8 cellular contexts compared by ENCODE assay signal in the genomic region with DNA sequence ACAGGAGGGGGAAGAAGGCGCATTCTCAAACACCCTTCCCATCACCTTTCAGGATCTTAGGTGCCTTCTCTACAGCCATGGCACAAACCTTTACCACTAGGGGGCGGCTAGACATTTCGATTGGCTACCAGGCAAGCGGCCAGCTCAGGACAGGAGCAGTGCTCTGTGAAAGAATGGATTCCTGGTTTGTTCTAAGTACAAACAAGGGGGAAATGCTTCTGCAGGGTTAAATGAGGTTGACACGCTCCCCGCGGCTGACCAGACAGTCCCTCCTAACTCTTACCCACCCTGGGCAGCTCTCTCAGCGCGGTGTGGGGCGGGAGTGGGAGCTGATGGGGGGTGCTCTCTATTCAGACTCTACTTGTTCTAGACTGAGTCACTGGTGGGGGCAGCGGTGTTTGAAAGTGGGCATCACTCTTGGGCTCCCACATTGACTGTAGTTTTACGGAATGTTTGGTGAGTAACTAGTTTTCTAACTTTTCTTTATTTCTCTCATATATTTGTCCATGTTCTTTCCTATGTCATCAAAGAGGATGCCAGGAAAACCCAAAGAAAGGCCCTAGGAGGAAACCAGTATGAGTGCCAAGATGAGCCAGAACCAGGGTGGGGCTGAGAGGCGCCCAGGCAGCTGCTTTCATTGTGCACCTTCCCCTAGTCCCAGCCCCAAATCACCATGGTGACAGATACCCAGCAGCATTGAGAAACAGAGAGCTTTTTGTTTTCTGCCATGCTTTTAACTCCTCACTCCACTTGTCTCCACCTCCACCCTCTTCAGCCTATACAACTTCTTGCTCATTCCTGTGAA.
DNase-seq lines count a peak whose midpoint lies in the region; ATAC-seq and TF ChIP-seq lines count a peak whose summit lies in the region.

No MANE protein-coding gene starts in this region.

- peak; percentile 91 for ATAC-seq in GM21390 (IDR thresholded peaks at IDR 0.05; ENCODE audit: unreplicated experiment)
- ATAC-seq in foreskin keratinocyte, result peak; percentile 91

- H4K20me1 ChIP-seq in neural progenitor cell (ENCODE audit: low read depth), result no peaks in the 10 kb centered on the region

- H3K4me2 ChIP-seq in neural progenitor cell, result peak overlapping the region; percentile 21

- no peaks in the 10 kb centered on the region for H3K4me1 ChIP-seq in foreskin keratinocyte
- H3K4me1 ChIP-seq in neural progenitor cell, result no peaks in the 10 kb centered on the region
- H3K4me1 ChIP-seq in uterus, result no peaks in the 10 kb centered on the region

- peaks cover 11% of the 10 kb centered on the region for H3F3A ChIP-seq in neural progenitor cell (ENCODE audit: low read depth)

- no peak overlapping the region for H3K27ac ChIP-seq in foreskin keratinocyte
- no peak overlapping the region for H3K27ac ChIP-seq in neural progenitor cell
- no peak overlapping the region for H3K27ac ChIP-seq in uterus

- TF ChIP-seq CTCF in foreskin keratinocyte (conservative IDR thresholded peaks at IDR 0.05) (peak; percentile 76), neural progenitor cell (IDR thresholded peaks at IDR 0.05) (peak; percentile 90), uterus (IDR thresholded peaks at IDR 0.05) (peak in 2 of 4 experiments; percentile 30 to 35)

- H3K9ac ChIP-seq in neural progenitor cell, result no peak overlapping the region

- H3K36me3 ChIP-seq in neural progenitor cell (no peaks in the 10 kb centered on the region), uterus (no peaks in the 10 kb centered on the region)

- no peaks in the 10 kb centered on the region for H3K36me3 Mint-ChIP-seq in neural progenitor cell

- H3K79me2 ChIP-seq in neural progenitor cell (ENCODE audit: low read depth), result no peaks in the 10 kb centered on the region

- H2AFZ ChIP-seq in neural progenitor cell (replicated peaks), result peak overlapping the region; percentile 93

- H3K27ac Mint-ChIP-seq in neural progenitor cell, result peak overlapping the region; percentile 73

- H3K9me3 ChIP-seq in neural progenitor cell (ENCODE audit: low read depth) (no peaks in the 10 kb centered on the region), uterus (no peaks in the 10 kb centered on the region)

- peak overlapping the region; percentile 12 for H3K4me3 Mint-ChIP-seq in neural progenitor cell

- H3K27me3 ChIP-seq in foreskin keratinocyte (no peaks in the 10 kb centered on the region), neural progenitor cell (no peaks in the 10 kb centered on the region), uterus (no peaks in the 10 kb centered on the region)

- peaks cover 28% of the 10 kb centered on the region for H3K4me1 Mint-ChIP-seq in neural progenitor cell

- H3K9me3 Mint-ChIP-seq in neural progenitor cell, result no peaks in the 10 kb centered on the region

- DNase-seq in Daoy (ENCODE audit: low read depth) (peak; percentile 76), HS-27A (ENCODE audit: low read depth) (peak; percentile 20), NCI-H69 (lab: John Stamatoyannopoulos, UW) (peak; percentile 90), foreskin keratinocyte (peak; percentile 45 to 68), neural progenitor cell (ENCODE audit: low spot score) (peak; percentile 93), uterus (peak; percentile 21 to 46)
- peak; percentile 16 for DNase-seq in activated CD8-positive, alpha-beta memory T cell treated with anti-CD3 and anti-CD28 coated beads, Interleukin-2, amount 50 U/mL, for 4 hours

- H3K27me3 Mint-ChIP-seq in neural progenitor cell (ENCODE audit: insufficient read depth, low read depth), result peaks cover 5% of the 10 kb centered on the region

- no peak overlapping the region for H3K4me3 ChIP-seq in neural progenitor cell
- no peak overlapping the region for H3K4me3 ChIP-seq in uterus

- no peak for TF ChIP-seq POLR2A in uterus (IDR thresholded peaks at IDR 0.05)

- intact Hi-C loops in uterus (cut with DNase I; ENCODE audit: low total_unique reads), result no loop called here

Comparison
In these comparisons a context has a peak if more than half of its experiments do, and no peak if none do; other contexts are left out.
1. DNase-seq: peak in every context shown above with its lines; median percentile 93 in neural progenitor cell; 90 in NCI-H69; 76 in Daoy; 56 in foreskin keratinocyte; 34 in uterus; 20 in HS-27A; 16 in activated CD8-positive, alpha-beta memory T cell treated with anti-CD3 and anti-CD28 coated beads, Interleukin-2, amount 50 U/mL, for 4 hours.